In genomic region chr19:44685877-44686276, GRCh38 we compare ENCODE assay signal across 11 cellular contexts. TPM values are rescaled to one million over a fixed set of nuclear protein-coding genes. Genes with fewer than 3 reads are reported as not detected.
DNase-seq lines count a peak whose midpoint lies in the region; ATAC-seq, FAIRE-seq and TF ChIP-seq lines count a peak whose summit lies in the region.
"Had no signal": no experiment of that assay in that cellular context is flagged by ENCODE, and none has a peak within 500 bp of the region (broad histone marks: within the 10 kb centered on the region; RNA-seq: fewer than 3 reads in every experiment).

No MANE protein-coding gene starts in this region.

- peaks cover 23% of the 10 kb centered on the region for H3K4me1 ChIP-seq in PC-3 (ENCODE audit: insufficient read depth, low read length)
- H3K4me1 ChIP-seq: testis had no signal

- BruUV-seq in PC-3 (replicated peaks; lab: Mats Ljungman, UMichigan), result no TSS peak

- H3K79me2 ChIP-seq in PC-3 (ENCODE audit: low read length), result no peaks in the 10 kb centered on the region

- no peak overlapping the region for H2AFZ ChIP-seq in PC-3 (ENCODE audit: low read length)

- FAIRE-seq in HTR-8/SVneo (lab: Jason Lieb, UNC), result no peak

- no peaks in the 10 kb centered on the region for H3K9me3 ChIP-seq in PC-3 (ENCODE audit: low read length)
- H3K9me3 ChIP-seq: testis had no signal

- H3K4me3 ChIP-seq in PC-3 (ENCODE audit: low read length), result no peak overlapping the region
- H3K4me3 ChIP-seq: testis had no signal

- H3K9ac ChIP-seq in PC-3 (ENCODE audit: low read length), result peak overlapping the region; percentile 31; the same call in 1 of the 2 replicates

- peak; percentile 77 for DNase-seq in ELR (ENCODE audit: low read depth)
- DNase-seq in PC-3, result peak; percentile 57
- peak; percentile 50 for DNase-seq in renal cortical epithelial cell (ENCODE audit: low read depth)
- no peak for DNase-seq in SW 1271 (lab: John Stamatoyannopoulos, UW)
- DNase-seq in GOT3 (lab: John Stamatoyannopoulos, UW), result no peak
- DNase-seq in HTR-8/SVneo (ENCODE audit: insufficient read length, low spot score), result no peak
- DNase-seq: activated CD8-positive, alpha-beta memory T cell treated with anti-CD3 and anti-CD28 coated beads, Interleukin-2, amount 10 ng/mL, durations not matched to agents 7 days and 5 days; NCI-H1105; testis had no signal

- peak overlapping the region; percentile 53 for H3K4me2 ChIP-seq in PC-3 (ENCODE audit: low read length)

- peak; percentile 56 for ATAC-seq in PC-3
- ATAC-seq in esophagus mucosa, result peak; percentile 47
- ATAC-seq: activated CD8-positive, alpha-beta memory T cell treated with anti-CD3 and anti-CD28 coated beads, Interleukin-2, amount 10 ng/mL, durations not matched to agents 7 days and 5 days had no signal

- no peaks in the 10 kb centered on the region for H3K27me3 ChIP-seq in PC-3 (ENCODE audit: low read length)
- H3K27me3 ChIP-seq: testis had no signal

- no peaks in the 10 kb centered on the region for H4K20me1 ChIP-seq in PC-3 (ENCODE audit: low read length)

- H3K36me3 ChIP-seq in PC-3 (ENCODE audit: low read depth, low read length), result no peaks in the 10 kb centered on the region

- no peaks in the 10 kb centered on the region for H3F3A ChIP-seq in PC-3 (ENCODE audit: low read length, unreplicated experiment)

- POLR2A ChIA-PET in PC-3 (lab: Charles Lee; ENCODE audit: unreplicated experiment), result no interaction called here

- CTCF ChIA-PET in PC-3 (lab: Charles Lee), result no interaction called here

- no peak for TF ChIP-seq CTCF in PC-3 (conservative IDR thresholded peaks at IDR 0.05; ENCODE audit: low read depth, low read length)

- peak overlapping the region; percentile 78 for H3K27ac ChIP-seq in PC-3 (ENCODE audit: low read length)
- H3K27ac ChIP-seq: testis had no signal

- no peaks in the 10 kb centered on the region for H3K9me2 ChIP-seq in PC-3 (replicated peaks; ENCODE audit: low read length)

- intact Hi-C loops in PC-3 (cut with micrococcal nuclease), result no loop called here

RNA-seq across cellular contexts. Expression of gene CEACAM16, which starts 13.1 kb away (rescaled TPM):
- total RNA-seq in PC-3 (2014; rRNA removed) (not detected in 2 replicates), esophagus mucosa (not detected), renal cortical epithelial cell (not detected in 2 replicates)
- total RNA-seq: activated CD8-positive, alpha-beta memory T cell treated with anti-CD3 and anti-CD28 coated beads, Interleukin-2, amount 10 ng/mL, durations not matched to agents 7 days and 5 days; progenitor cell of endocrine pancreas had no signal

RNA-seq across cellular contexts. Expression of gene CEACAM19, which starts 14.6 kb away (rescaled TPM):
- total RNA-seq in PC-3 (2014; rRNA removed) (2.2 and 4.3 TPM in 2 replicates), esophagus mucosa (8.0 TPM), renal cortical epithelial cell (under 0.01 and 9.4 TPM in 2 replicates)

RNA-seq across cellular contexts. Expression of gene PVR, which starts 42.2 kb away (rescaled TPM):
- total RNA-seq in PC-3 (2014; rRNA removed) (67.8 and 75.3 TPM in 2 replicates), esophagus mucosa (11.8 TPM), renal cortical epithelial cell (230 and 248 TPM in 2 replicates)

Comparison
In these comparisons a context has a peak if more than half of its experiments do, and no peak if none do; other contexts are left out.
1. DNase-seq: peak in ELR (single experiment), PC-3 (single experiment) and renal cortical epithelial cell (single experiment); none in SW 1271 (0 of 2), GOT3 (single experiment) and HTR-8/SVneo (single experiment).